ENCODE assay signal across 1 cellular context in the genomic region with DNA sequence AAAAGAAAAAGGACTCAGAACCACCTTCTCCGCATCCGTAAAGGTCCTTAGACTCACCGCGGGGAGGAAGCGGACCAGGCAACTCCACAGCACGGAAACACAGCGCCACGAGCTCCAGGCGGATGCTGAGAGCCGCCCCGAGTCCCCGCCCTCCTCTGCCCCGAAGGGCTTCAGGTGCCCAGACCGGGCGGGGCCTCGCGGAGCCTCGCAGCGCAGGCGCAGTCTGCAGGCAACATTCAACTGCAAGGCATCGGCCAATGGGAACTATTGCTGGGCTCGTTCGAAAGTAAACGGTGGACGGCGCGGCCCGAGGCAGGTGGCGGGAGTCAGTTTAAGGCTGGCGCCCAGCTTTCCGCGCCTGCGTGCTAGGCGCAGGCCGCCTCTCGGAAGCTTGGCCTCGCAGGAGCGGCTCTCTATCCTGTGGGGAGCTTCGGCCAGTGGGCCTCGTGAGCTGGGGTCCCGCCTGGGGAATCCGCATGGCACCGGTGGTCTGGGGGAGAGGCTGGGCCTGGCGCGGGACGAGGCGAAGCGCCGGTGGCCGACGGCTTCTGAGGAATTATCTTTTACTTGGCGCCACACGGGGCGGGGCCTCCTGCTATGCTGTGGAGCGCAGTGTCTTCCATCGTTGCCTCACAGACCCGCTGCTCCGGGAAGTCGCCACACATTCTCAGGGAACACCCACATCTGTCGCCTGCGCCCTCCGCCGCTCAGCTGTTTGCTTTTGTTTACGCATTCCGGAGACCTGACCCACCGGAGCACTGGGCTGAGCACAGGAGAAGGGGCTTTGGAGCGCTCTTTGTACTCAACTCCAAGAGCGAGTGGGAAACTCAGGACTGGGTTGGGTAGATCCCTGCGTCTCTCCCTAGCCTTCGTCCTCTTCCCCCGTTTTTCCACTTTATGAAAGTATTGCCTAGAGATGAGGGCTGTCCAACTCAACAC.
TF ChIP-seq lines count a peak whose summit lies in the region.

A gene with protein sequence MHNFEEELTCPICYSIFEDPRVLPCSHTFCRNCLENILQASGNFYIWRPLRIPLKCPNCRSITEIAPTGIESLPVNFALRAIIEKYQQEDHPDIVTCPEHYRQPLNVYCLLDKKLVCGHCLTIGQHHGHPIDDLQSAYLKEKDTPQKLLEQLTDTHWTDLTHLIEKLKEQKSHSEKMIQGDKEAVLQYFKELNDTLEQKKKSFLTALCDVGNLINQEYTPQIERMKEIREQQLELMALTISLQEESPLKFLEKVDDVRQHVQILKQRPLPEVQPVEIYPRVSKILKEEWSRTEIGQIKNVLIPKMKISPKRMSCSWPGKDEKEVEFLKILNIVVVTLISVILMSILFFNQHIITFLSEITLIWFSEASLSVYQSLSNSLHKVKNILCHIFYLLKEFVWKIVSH (minus strand): TSS at position 127 of the 939 bp plus-strand sequence. CDS start 10,603 bp downstream, outside the sequence.

TF ChIP-seq in K562, 482 proteins besides CTCF, POLR2A, EP300 and RAD21 (continued from another document and continues in another):
- TF ChIP-seq, protein P1, sequence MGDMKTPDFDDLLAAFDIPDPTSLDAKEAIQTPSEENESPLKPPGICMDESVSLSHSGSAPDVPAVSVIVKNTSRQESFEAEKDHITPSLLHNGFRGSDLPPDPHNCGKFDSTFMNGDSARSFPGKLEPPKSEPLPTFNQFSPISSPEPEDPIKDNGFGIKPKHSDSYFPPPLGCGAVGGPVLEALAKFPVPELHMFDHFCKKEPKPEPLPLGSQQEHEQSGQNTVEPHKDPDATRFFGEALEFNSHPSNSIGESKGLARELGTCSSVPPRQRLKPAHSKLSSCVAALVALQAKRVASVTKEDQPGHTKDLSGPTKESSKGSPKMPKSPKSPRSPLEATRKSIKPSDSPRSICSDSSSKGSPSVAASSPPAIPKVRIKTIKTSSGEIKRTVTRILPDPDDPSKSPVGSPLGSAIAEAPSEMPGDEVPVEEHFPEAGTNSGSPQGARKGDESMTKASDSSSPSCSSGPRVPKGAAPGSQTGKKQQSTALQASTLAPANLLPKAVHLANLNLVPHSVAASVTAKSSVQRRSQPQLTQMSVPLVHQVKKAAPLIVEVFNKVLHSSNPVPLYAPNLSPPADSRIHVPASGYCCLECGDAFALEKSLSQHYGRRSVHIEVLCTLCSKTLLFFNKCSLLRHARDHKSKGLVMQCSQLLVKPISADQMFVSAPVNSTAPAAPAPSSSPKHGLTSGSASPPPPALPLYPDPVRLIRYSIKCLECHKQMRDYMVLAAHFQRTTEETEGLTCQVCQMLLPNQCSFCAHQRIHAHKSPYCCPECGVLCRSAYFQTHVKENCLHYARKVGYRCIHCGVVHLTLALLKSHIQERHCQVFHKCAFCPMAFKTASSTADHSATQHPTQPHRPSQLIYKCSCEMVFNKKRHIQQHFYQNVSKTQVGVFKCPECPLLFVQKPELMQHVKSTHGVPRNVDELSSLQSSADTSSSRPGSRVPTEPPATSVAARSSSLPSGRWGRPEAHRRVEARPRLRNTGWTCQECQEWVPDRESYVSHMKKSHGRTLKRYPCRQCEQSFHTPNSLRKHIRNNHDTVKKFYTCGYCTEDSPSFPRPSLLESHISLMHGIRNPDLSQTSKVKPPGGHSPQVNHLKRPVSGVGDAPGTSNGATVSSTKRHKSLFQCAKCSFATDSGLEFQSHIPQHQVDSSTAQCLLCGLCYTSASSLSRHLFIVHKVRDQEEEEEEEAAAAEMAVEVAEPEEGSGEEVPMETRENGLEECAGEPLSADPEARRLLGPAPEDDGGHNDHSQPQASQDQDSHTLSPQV (IDR thresholded peaks at IDR 0.05) = peak; percentile 94
- TF ChIP-seq MYNN (IDR thresholded peaks at IDR 0.05) (peak; percentile 14; the same call in 1 of the 2 replicates), MYNN (CRISPR knock-in tag; IDR thresholded peaks at IDR 0.05) (no peak), NFE2L1 (tag; IDR thresholded peaks at IDR 0.05; ENCODE audit: borderline replicate concordance, low read depth) (no peak), NFYB (IDR thresholded peaks at IDR 0.05; ENCODE audit: extremely low read depth, insufficient read length) (peak; percentile 66), KDM5B (IDR thresholded peaks at IDR 0.05; ENCODE audit: insufficient replicate concordance, low read depth, low read length) (peak; percentile 89), SIN3B (IDR thresholded peaks at IDR 0.05; ENCODE audit: low read depth) (peak; percentile 3), SMC3 (conservative IDR thresholded peaks at IDR 0.05; ENCODE audit: insufficient read depth, low read depth, low read length) (no peak), KLF6 (CRISPR knock-in tag; IDR thresholded peaks at IDR 0.05; ENCODE audit: borderline replicate concordance) (peak; percentile 51; the same call in 1 of the 2 replicates), ZNF133 (CRISPR knock-in tag; IDR thresholded peaks at IDR 0.05) (no peak), L3MBTL2 (IDR thresholded peaks at IDR 0.05) (peak; percentile 100), RB1 (IDR thresholded peaks at IDR 0.05; ENCODE audit: low read depth) (peak; percentile 74), HCFC1 (IDR thresholded peaks at IDR 0.05; ENCODE audit: low read depth, low read length) (no peak), FOXK1 (CRISPR knock-in tag; IDR thresholded peaks at IDR 0.05; ENCODE audit: borderline replicate concordance) (peak; percentile 80; the same call in 1 of the 2 replicates), CREBBP (IDR thresholded peaks at IDR 0.05; ENCODE audit: low read depth, low read length) (no peak), RNF2 (IDR thresholded peaks at IDR 0.05) (peak; percentile 94), ZNF23 (CRISPR knock-in tag; IDR thresholded peaks at IDR 0.05) (no peak)
- TF ChIP-seq, protein P2, sequence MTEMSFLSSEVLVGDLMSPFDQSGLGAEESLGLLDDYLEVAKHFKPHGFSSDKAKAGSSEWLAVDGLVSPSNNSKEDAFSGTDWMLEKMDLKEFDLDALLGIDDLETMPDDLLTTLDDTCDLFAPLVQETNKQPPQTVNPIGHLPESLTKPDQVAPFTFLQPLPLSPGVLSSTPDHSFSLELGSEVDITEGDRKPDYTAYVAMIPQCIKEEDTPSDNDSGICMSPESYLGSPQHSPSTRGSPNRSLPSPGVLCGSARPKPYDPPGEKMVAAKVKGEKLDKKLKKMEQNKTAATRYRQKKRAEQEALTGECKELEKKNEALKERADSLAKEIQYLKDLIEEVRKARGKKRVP (CRISPR knock-in tag; IDR thresholded peaks at IDR 0.05) = 0 out of 2 replicates have a peak, but pooled peaks have one; percentile 53
- TF ChIP-seq, protein P3, sequence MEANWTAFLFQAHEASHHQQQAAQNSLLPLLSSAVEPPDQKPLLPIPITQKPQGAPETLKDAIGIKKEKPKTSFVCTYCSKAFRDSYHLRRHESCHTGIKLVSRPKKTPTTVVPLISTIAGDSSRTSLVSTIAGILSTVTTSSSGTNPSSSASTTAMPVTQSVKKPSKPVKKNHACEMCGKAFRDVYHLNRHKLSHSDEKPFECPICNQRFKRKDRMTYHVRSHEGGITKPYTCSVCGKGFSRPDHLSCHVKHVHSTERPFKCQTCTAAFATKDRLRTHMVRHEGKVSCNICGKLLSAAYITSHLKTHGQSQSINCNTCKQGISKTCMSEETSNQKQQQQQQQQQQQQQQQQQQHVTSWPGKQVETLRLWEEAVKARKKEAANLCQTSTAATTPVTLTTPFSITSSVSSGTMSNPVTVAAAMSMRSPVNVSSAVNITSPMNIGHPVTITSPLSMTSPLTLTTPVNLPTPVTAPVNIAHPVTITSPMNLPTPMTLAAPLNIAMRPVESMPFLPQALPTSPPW (CRISPR knock-in tag; IDR thresholded peaks at IDR 0.05) = peak; percentile 76
- TF ChIP-seq, protein P4, sequence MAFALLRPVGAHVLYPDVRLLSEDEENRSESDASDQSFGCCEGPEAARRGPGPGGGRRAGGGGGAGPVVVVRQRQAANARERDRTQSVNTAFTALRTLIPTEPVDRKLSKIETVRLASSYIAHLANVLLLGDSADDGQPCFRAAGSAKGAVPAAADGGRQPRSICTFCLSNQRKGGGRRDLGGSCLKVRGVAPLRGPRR (CRISPR knock-in tag; IDR thresholded peaks at IDR 0.05) = no peak
- TF ChIP-seq, protein P5, sequence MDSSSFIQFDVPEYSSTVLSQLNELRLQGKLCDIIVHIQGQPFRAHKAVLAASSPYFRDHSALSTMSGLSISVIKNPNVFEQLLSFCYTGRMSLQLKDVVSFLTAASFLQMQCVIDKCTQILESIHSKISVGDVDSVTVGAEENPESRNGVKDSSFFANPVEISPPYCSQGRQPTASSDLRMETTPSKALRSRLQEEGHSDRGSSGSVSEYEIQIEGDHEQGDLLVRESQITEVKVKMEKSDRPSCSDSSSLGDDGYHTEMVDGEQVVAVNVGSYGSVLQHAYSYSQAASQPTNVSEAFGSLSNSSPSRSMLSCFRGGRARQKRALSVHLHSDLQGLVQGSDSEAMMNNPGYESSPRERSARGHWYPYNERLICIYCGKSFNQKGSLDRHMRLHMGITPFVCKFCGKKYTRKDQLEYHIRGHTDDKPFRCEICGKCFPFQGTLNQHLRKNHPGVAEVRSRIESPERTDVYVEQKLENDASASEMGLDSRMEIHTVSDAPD (CRISPR knock-in tag; IDR thresholded peaks at IDR 0.05) = no peak
- TF ChIP-seq, protein P6, sequence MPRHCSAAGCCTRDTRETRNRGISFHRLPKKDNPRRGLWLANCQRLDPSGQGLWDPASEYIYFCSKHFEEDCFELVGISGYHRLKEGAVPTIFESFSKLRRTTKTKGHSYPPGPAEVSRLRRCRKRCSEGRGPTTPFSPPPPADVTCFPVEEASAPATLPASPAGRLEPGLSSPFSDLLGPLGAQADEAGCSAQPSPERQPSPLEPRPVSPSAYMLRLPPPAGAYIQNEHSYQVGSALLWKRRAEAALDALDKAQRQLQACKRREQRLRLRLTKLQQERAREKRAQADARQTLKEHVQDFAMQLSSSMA (CRISPR knock-in tag; IDR thresholded peaks at IDR 0.05) = peak; percentile 48; the same call in 1 of the 2 replicates
- TF ChIP-seq, protein P7, sequence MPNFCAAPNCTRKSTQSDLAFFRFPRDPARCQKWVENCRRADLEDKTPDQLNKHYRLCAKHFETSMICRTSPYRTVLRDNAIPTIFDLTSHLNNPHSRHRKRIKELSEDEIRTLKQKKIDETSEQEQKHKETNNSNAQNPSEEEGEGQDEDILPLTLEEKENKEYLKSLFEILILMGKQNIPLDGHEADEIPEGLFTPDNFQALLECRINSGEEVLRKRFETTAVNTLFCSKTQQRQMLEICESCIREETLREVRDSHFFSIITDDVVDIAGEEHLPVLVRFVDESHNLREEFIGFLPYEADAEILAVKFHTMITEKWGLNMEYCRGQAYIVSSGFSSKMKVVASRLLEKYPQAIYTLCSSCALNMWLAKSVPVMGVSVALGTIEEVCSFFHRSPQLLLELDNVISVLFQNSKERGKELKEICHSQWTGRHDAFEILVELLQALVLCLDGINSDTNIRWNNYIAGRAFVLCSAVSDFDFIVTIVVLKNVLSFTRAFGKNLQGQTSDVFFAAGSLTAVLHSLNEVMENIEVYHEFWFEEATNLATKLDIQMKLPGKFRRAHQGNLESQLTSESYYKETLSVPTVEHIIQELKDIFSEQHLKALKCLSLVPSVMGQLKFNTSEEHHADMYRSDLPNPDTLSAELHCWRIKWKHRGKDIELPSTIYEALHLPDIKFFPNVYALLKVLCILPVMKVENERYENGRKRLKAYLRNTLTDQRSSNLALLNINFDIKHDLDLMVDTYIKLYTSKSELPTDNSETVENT (CRISPR knock-in tag; IDR thresholded peaks at IDR 0.05) = peak; percentile 71
- TF ChIP-seq, protein P8, sequence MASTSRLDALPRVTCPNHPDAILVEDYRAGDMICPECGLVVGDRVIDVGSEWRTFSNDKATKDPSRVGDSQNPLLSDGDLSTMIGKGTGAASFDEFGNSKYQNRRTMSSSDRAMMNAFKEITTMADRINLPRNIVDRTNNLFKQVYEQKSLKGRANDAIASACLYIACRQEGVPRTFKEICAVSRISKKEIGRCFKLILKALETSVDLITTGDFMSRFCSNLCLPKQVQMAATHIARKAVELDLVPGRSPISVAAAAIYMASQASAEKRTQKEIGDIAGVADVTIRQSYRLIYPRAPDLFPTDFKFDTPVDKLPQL (IDR thresholded peaks at IDR 0.05; ENCODE audit: extremely low read depth, insufficient read length) = peak; percentile 29
- TF ChIP-seq, protein P9, sequence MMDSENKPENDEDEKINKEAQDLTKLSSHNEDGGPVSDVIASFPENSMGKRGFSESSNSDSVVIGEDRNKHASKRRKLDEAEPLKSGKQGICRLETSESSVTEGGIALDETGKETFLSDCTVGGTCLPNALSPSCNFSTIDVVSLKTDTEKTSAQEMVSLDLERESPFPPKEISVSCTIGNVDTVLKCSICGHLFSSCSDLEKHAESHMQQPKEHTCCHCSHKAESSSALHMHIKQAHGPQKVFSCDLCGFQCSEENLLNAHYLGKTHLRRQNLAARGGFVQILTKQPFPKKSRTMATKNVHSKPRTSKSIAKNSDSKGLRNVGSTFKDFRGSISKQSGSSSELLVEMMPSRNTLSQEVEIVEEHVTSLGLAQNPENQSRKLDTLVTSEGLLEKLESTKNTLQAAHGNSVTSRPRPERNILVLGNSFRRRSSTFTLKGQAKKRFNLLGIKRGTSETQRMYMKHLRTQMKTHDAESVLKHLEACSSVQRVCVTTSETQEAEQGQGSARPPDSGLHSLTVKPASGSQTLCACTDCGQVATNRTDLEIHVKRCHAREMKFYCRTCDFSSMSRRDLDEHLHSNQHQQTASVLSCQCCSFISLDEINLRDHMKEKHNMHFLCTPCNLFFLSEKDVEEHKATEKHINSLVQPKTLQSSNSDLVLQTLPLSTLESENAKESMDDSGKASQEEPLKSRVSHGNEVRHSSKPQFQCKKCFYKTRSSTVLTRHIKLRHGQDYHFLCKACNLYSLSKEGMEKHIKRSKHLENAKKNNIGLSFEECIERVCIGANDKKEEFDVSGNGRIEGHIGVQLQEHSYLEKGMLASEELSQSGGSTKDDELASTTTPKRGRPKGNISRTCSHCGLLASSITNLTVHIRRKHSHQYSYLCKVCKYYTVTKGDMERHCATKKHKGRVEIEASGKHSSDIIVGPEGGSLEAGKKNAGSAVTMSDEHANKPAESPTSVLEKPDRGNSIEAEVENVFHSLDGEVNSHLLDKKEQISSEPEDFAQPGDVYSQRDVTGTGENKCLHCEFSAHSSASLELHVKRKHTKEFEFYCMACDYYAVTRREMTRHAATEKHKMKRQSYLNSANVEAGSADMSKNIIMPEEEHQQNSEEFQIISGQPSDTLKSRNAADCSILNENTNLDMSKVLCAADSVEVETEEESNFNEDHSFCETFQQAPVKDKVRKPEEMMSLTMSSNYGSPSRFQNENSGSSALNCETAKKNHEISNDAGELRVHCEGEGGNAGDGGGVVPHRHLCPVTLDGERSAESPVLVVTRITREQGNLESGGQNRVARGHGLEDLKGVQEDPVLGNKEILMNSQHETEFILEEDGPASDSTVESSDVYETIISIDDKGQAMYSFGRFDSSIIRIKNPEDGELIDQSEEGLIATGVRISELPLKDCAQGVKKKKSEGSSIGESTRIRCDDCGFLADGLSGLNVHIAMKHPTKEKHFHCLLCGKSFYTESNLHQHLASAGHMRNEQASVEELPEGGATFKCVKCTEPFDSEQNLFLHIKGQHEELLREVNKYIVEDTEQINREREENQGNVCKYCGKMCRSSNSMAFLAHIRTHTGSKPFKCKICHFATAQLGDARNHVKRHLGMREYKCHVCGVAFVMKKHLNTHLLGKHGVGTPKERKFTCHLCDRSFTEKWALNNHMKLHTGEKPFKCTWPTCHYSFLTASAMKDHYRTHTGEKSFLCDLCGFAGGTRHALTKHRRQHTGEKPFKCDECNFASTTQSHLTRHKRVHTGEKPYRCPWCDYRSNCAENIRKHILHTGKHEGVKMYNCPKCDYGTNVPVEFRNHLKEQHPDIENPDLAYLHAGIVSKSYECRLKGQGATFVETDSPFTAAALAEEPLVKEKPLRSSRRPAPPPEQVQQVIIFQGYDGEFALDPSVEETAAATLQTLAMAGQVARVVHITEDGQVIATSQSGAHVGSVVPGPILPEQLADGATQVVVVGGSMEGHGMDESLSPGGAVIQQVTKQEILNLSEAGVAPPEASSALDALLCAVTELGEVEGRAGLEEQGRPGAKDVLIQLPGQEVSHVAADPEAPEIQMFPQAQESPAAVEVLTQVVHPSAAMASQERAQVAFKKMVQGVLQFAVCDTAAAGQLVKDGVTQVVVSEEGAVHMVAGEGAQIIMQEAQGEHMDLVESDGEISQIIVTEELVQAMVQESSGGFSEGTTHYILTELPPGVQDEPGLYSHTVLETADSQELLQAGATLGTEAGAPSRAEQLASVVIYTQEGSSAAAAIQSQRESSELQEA (IDR thresholded peaks at IDR 0.05; ENCODE audit: low read depth) = no peak
